In the genomic region with DNA sequence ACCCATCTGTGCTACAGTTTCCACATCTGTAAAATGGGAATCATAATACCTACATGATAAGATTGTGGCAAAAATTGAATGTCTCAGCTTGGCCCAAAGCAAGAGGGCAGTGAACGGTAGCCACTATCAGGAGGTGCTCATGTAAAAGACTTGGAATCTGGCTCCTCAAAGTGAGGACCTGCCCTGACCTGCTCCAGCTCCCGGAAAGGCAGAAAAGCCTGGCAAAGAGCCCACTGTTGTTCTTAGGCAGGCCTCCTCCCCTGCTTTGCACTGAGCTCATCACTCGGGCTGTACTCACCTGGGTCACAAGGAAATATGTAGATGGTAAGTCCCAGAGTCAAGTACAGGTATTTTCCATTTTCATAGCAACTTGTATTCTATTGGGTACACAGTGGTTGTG, we compare ENCODE assay signal across 16 cellular contexts.
DNase-seq lines count a peak whose midpoint lies in the region; ATAC-seq and TF ChIP-seq lines count a peak whose summit lies in the region.
"Had no signal": no experiment of that assay in that cellular context is flagged by ENCODE, and none has a peak within 500 bp of the region (broad histone marks: within the 10 kb centered on the region; RNA-seq: fewer than 3 reads in every experiment).

No MANE protein-coding gene starts in this region.

- TF ChIP-seq POLR2A in upper lobe of left lung (IDR thresholded peaks at IDR 0.05) (no peak), vagina (IDR thresholded peaks at IDR 0.05) (no peak)

- peak; percentile 33 for DNase-seq in SIG-M5 treated with dmso at 0.1 percent for 504 hours (lab: John Stamatoyannopoulos, UW; ENCODE audit: unreplicated experiment)
- no peak for DNase-seq in SIG-M5 (lab: John Stamatoyannopoulos, UW)
- peak; percentile 95 for DNase-seq in RWPE1 (ENCODE audit: low spot score)
- DNase-seq in left lung, result peak in 1 of 2 donors; percentile 84
- DNase-seq in upper lobe of left lung, result peak in 1 of 2 donors; percentile 96
- DNase-seq in cortex of kidney (lab: John Stamatoyannopoulos, UW), result no peak
- no peak for DNase-seq in vagina (ENCODE audit: extremely low spot score in 2 of 2)
- DNase-seq in brain microvascular endothelial cell, result no peak
- DNase-seq: activated CD8-positive, alpha-beta memory T cell treated with anti-CD3 and anti-CD28 coated beads for 24 hours; activated naive CD4-positive, alpha-beta T cell treated with anti-CD3 and anti-CD28 coated beads, Interleukin-2, amount 10 ng/mL, durations not matched to agents 7 days and 5 days; IMR-90; naive thymus-derived CD4-positive, alpha-beta T cell; NCI-H187 treated with DMSO at 0.1 percent for 48 hours; trophoblast cell had no signal

- POLR2A ChIA-PET in RWPE1 (lab: Yijun Ruan, JAX; ENCODE audit: low non-redundant PET), result no interaction called here

- ATAC-seq in left lung, result peak; percentile 74
- ATAC-seq in upper lobe of left lung (ENCODE audit: low FRiP score in 2 of 2), result peak; percentile 13 to 89
- ATAC-seq: GM12878; naive thymus-derived CD4-positive, alpha-beta T cell; sciatic nerve had no signal

- CTCF ChIA-PET in RWPE1 (lab: Yijun Ruan, JAX), result interaction anchor here (0.6 kb wide), 2 partner anchors 277 to 1194 kb away, joined by 3 read pairs; no protein-coding TSS in a partner anchor

- 48 to 67% methylated on average over 3 of the region's 3 CpGs for WGBS in upper lobe of left lung, 2 donors

- in situ Hi-C loops in brain microvascular endothelial cell (cut with HindIII; ENCODE audit: low pct_ligation_motif_present, low sequenced_read_pairs), result no loop called here

- peak in 1 of 4 donors; percentile 61 for TF ChIP-seq EP300 in upper lobe of left lung (IDR thresholded peaks at IDR 0.05)

- H3K27ac ChIP-seq in RWPE1 (peak overlapping the region; percentile 41), left lung (peak overlapping the region; percentile 20 to 81), upper lobe of left lung (peak overlapping the region in 2 of 4 donors; percentile 7 to 80), vagina (no peak overlapping the region), brain microvascular endothelial cell (no peak overlapping the region)

- H3K4me3 ChIP-seq in left lung (no peak overlapping the region), upper lobe of left lung (no peak overlapping the region), vagina (no peak overlapping the region), brain microvascular endothelial cell (ENCODE audit: low read depth, low read length) (no peak overlapping the region)
- H3K4me3 ChIP-seq: GM12878 had no signal

- TF ChIP-seq CTCF in RWPE1 (conservative IDR thresholded peaks at IDR 0.05; ENCODE audit: low read depth), result no peak; the same call in 1 of the 2 replicates
- TF ChIP-seq CTCF in left lung (IDR thresholded peaks at IDR 0.05), result no peak
- TF ChIP-seq CTCF in upper lobe of left lung (IDR thresholded peaks at IDR 0.05), result no peak
- no peak for TF ChIP-seq CTCF in vagina (IDR thresholded peaks at IDR 0.05)
- TF ChIP-seq CTCF in brain microvascular endothelial cell (IDR thresholded peaks at IDR 0.05; ENCODE audit: low read depth, low read length, missing control alignments), result no peak

- H3K27me3 ChIP-seq in left lung, result no peaks in the 10 kb centered on the region
- H3K27me3 ChIP-seq in upper lobe of left lung, result no peaks in the 10 kb centered on the region
- H3K27me3 ChIP-seq in vagina, result no peaks in the 10 kb centered on the region
- H3K27me3 ChIP-seq in brain microvascular endothelial cell (replicated peaks), result no peaks in the 10 kb centered on the region

- intact Hi-C loops in left lung (cut with DNase I) (no loop called here), vagina (cut with DNase I) (no loop called here)

- H3K4me1 ChIP-seq in left lung (peaks cover 6 to 66% of the 10 kb centered on the region in 2 donors), upper lobe of left lung (peaks cover 17 to 41% (median 25%) of the 10 kb centered on the region in 4 donors), vagina (peaks cover 44% of the 10 kb centered on the region)

- H3K9me3 ChIP-seq in left lung, result no peaks in the 10 kb centered on the region
- no peaks in the 10 kb centered on the region for H3K9me3 ChIP-seq in upper lobe of left lung
- H3K9me3 ChIP-seq in vagina, result no peaks in the 10 kb centered on the region

- H3K36me3 ChIP-seq in left lung, result no peaks in the 10 kb centered on the region
- no peaks in the 10 kb centered on the region for H3K36me3 ChIP-seq in upper lobe of left lung
- H3K36me3 ChIP-seq in vagina, result no peaks in the 10 kb centered on the region
- no peaks in the 10 kb centered on the region for H3K36me3 ChIP-seq in brain microvascular endothelial cell (replicated peaks)

Comparison
In these comparisons a context has a peak if more than half of its experiments do, and no peak if none do; other contexts are left out.
1. DNase-seq: peak in SIG-M5 treated with dmso at 0.1 percent for 504 hours (single experiment) and RWPE1 (single experiment); none in SIG-M5 (single experiment), cortex of kidney (single experiment), vagina (0 of 2) and brain microvascular endothelial cell (single experiment).
2. H3K27ac ChIP-seq: peak in RWPE1 (single experiment) and left lung (2 of 2); none in vagina (single experiment) and brain microvascular endothelial cell (single experiment).